In the genomic region with DNA sequence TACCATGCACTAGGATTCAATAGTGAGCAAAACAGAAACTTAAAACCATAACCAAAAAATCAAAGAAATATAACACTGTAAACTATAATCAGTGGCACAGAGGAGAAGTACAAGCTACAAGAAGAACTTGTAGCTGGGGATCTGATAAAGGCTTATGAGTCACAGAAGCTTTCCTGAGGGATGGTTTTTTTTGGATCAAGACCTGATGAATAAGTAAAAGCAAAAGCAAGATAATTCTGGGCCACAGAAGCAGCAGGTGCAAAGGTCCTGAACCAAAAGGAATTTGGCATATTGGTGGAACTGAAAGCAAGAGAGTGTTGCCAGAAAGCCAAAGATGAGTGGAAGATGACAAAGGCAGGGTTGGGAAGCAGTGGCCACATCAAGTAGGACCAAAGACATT, we compare ENCODE assay signal across 25 cellular contexts. TPM values are rescaled to one million over a fixed set of nuclear protein-coding genes. Genes with fewer than 3 reads are reported as not detected.
A peak's percentile ranks its signal among the peaks of the same experiment; 100 is the strongest.
DNase-seq lines count a peak whose midpoint lies in the region; ATAC-seq and TF ChIP-seq lines count a peak whose summit lies in the region.
"Had no signal": no experiment of that assay in that cellular context is flagged by ENCODE, and none has a peak within 500 bp of the region (broad histone marks: within the 10 kb centered on the region; RNA-seq: fewer than 3 reads in every experiment).

No MANE protein-coding gene starts in this region.

- intact Hi-C loops in CD4-positive, alpha-beta memory T cell (cut with micrococcal nuclease): no loop called here

- no peaks in the 10 kb centered on the region for H3K36me3 Mint-ChIP-seq in CD4-positive, alpha-beta memory T cell
- H3K36me3 Mint-ChIP-seq: activated naive CD8-positive, alpha-beta T cell; CD4-positive, CD25-positive, alpha-beta regulatory T cell had no signal

- TF ChIP-seq EP300 in SK-N-SH (IDR thresholded peaks at IDR 0.05; ENCODE audit: borderline replicate concordance in 1 of 2, low read depth in 1 of 2, low read length in 1 of 2): peak in 1 of 2 experiments; percentile 47; a peak in 1 of 4 replicates

- CTCF ChIA-PET in SK-N-SH (lab: Yijun Ruan, JAX): interaction anchor here (1.5 to 2.5 kb wide), 2 partner anchors 29 to 46 kb away, joined by 3 to 10 read pairs; no protein-coding TSS in a partner anchor
- CTCF ChIA-PET in CD4-positive, alpha-beta memory T cell (lab: Charles Lee; ENCODE audit: partially characterized antibody): no interaction called here

- H3K4me1 Mint-ChIP-seq in CD4-positive, alpha-beta memory T cell: no peaks in the 10 kb centered on the region
- H3K4me1 Mint-ChIP-seq: CD4-positive, CD25-positive, alpha-beta regulatory T cell; nephron had no signal

- H3K4me2 ChIP-seq in SK-N-SH (no peak overlapping the region), fibroblast of lung (ENCODE audit: extremely low read depth, insufficient read depth, low read length) (no peak overlapping the region)
- H3K4me2 ChIP-seq: hepatocyte had no signal

- no peaks in the 10 kb centered on the region for H3K9me2 ChIP-seq in SK-N-SH

- no peak for DNase-seq in SK-N-SH
- DNase-seq in adipocyte (ENCODE audit: low read depth): peak; percentile 21
- peak; percentile 74 to 95 for DNase-seq in fibroblast of lung (ENCODE audit: low read depth in 2 of 2)
- DNase-seq in CD4-positive, alpha-beta memory T cell: no peak
- DNase-seq in stimulated activated naive CD4-positive, alpha-beta T cell treated with Interleukin-2 at 50 U/mL for 16 hours (lab: John Stamatoyannopoulos, UW): no peak
- DNase-seq in SIG-M5 treated with dmso at 0.1 percent for 504 hours (lab: John Stamatoyannopoulos, UW; ENCODE audit: unreplicated experiment): no peak
- no peak for DNase-seq in UCSD-AML1 (lab: John Stamatoyannopoulos, UW; ENCODE audit: unreplicated experiment)
- DNase-seq: CD4-positive, CD25-positive, alpha-beta regulatory T cell; central memory CD4-positive, alpha-beta T cell; DMS79; GOT3; kidney; MV-4-11; NCI-H2081; NCI-H510A; stimulated activated CD4-positive, alpha-beta T cell treated with anti-CD3 and anti-CD28 coated beads, Interleukin-4, amount 100 ng/mL, for 4 hours had no signal

- TF ChIP-seq CTCF in SK-N-SH (IDR thresholded peaks at IDR 0.05) (no peak), fibroblast of lung (conservative IDR thresholded peaks at IDR 0.05 in 1 of 2, IDR thresholded peaks at IDR 0.05 in 1 of 2; ENCODE audit: low read depth in 1 of 2, low read length in 2 of 2) (no peak)

- no peaks in the 10 kb centered on the region for H3K9me3 Mint-ChIP-seq in CD4-positive, alpha-beta memory T cell
- H3K9me3 Mint-ChIP-seq: CD4-positive, CD25-positive, alpha-beta regulatory T cell; nephron; T-helper 2 cell treated with Interferon-gamma antibody and Interleukin-4, amounts not matched to agents 5 μg/mL and 100 μg/mL, for 36 hours had no signal

- H3K27ac ChIP-seq in SK-N-SH (ENCODE audit: low read depth in 2 of 2, low read length in 1 of 2): no peak overlapping the region
- no peak overlapping the region for H3K27ac ChIP-seq in fibroblast of lung (ENCODE audit: insufficient read depth, low read length)
- no peak overlapping the region for H3K27ac ChIP-seq in CD4-positive, alpha-beta memory T cell (ENCODE audit: low read depth, low read length)
- H3K27ac ChIP-seq: esophagus muscularis mucosa, hepatocyte, SJSA1, suprapubic skin had no signal

- no peak overlapping the region for H2AFZ ChIP-seq in SK-N-SH (ENCODE audit: low read depth)
- no peak overlapping the region for H2AFZ ChIP-seq in fibroblast of lung (ENCODE audit: low read length)
- H2AFZ ChIP-seq: hepatocyte had no signal

- no peaks in the 10 kb centered on the region for H3K9me3 ChIP-seq in SK-N-SH
- no peaks in the 10 kb centered on the region for H3K9me3 ChIP-seq in adipocyte (ENCODE audit: control insufficient read depth, low read length)
- H3K9me3 ChIP-seq in fibroblast of lung (ENCODE audit: control insufficient read depth, insufficient read depth, low read depth, low read length): no peaks in the 10 kb centered on the region
- H3K9me3 ChIP-seq in CD4-positive, alpha-beta memory T cell (ENCODE audit: control insufficient read depth in 1 of 2, low read length in 2 of 2): no peaks in the 10 kb centered on the region
- H3K9me3 ChIP-seq: esophagus muscularis mucosa, SJSA1, suprapubic skin had no signal

- TF ChIP-seq RAD21 in SK-N-SH (IDR thresholded peaks at IDR 0.05; ENCODE audit: low read length): no peak

- POLR2A ChIA-PET in SK-N-SH (lab: Yijun Ruan, JAX): no interaction called here
- POLR2A ChIA-PET in CD4-positive, alpha-beta memory T cell (lab: Charles Lee; ENCODE audit: partially characterized antibody): no interaction called here

- no peaks in the 10 kb centered on the region for H4K20me1 ChIP-seq in SK-N-SH (ENCODE audit: insufficient read depth)
- no peaks in the 10 kb centered on the region for H4K20me1 ChIP-seq in fibroblast of lung (ENCODE audit: control insufficient read depth, extremely low read depth, insufficient read depth, low read length)

- H3K27ac Mint-ChIP-seq in CD4-positive, alpha-beta memory T cell: no peak overlapping the region
- H3K27ac Mint-ChIP-seq: activated naive CD8-positive, alpha-beta T cell; CD4-positive, CD25-positive, alpha-beta regulatory T cell; nephron; T-helper 2 cell treated with Interferon-gamma antibody and Interleukin-4, amounts not matched to agents 5 μg/mL and 100 μg/mL, for 36 hours had no signal

- no peak overlapping the region for H3K9ac ChIP-seq in SK-N-SH
- no peak overlapping the region for H3K9ac ChIP-seq in adipocyte (ENCODE audit: low read length)
- no peak overlapping the region for H3K9ac ChIP-seq in fibroblast of lung (ENCODE audit: insufficient read depth, low read length)

- H3F3A ChIP-seq in SK-N-SH (replicated peaks; ENCODE audit: insufficient read depth): peaks cover 9% of the 10 kb centered on the region

- ATAC-seq in SK-N-SH treated with all-trans-retinoic acid at 6 μM for 48 hours: no peak; the same call in 2 of the 3 replicates
- ATAC-seq: HepG2 had no signal

- H3K36me3 ChIP-seq in SK-N-SH (replicated peaks in 1 of 2; ENCODE audit: control insufficient read depth in 1 of 2, insufficient read depth in 2 of 2, low read length in 1 of 2) (no peaks in the 10 kb centered on the region), adipocyte (ENCODE audit: control insufficient read depth, insufficient read depth, low read length, severe bottlenecking) (no peaks in the 10 kb centered on the region), fibroblast of lung (ENCODE audit: control insufficient read depth, insufficient read depth, low read length) (no peaks in the 10 kb centered on the region)
- no peaks in the 10 kb centered on the region for H3K36me3 ChIP-seq in CD4-positive, alpha-beta memory T cell (ENCODE audit: insufficient read depth, low read length)
- H3K36me3 ChIP-seq: esophagus muscularis mucosa, SJSA1, suprapubic skin had no signal

- no peaks in the 10 kb centered on the region for H3K4me1 ChIP-seq in SK-N-SH (ENCODE audit: control insufficient read depth in 1 of 2, insufficient read depth in 2 of 2, low read depth in 1 of 2, low read length in 1 of 2)
- peaks cover 13% of the 10 kb centered on the region for H3K4me1 ChIP-seq in adipocyte (ENCODE audit: control insufficient read depth, insufficient read depth, low read length)
- peaks cover 6% of the 10 kb centered on the region for H3K4me1 ChIP-seq in fibroblast of lung (ENCODE audit: control insufficient read depth, extremely low read depth, insufficient read depth, low read length)
- H3K4me1 ChIP-seq in CD4-positive, alpha-beta memory T cell (ENCODE audit: insufficient read depth, low read length): no peaks in the 10 kb centered on the region
- H3K4me1 ChIP-seq: esophagus muscularis mucosa, SJSA1, suprapubic skin had no signal

- H3K27me3 Mint-ChIP-seq in CD4-positive, alpha-beta memory T cell: peaks cover 14 to 16% of the 10 kb centered on the region in 2 donors

- H3K27me3 ChIP-seq in SK-N-SH (ENCODE audit: insufficient read depth) (peaks cover 6% of the 10 kb centered on the region; the same call in 1 of the 2 replicates), adipocyte (replicated peaks; ENCODE audit: control insufficient read depth, insufficient read depth, low read length) (no peaks in the 10 kb centered on the region), fibroblast of lung (ENCODE audit: control insufficient read depth, insufficient read depth, low read length) (no peaks in the 10 kb centered on the region)
- H3K27me3 ChIP-seq in CD4-positive, alpha-beta memory T cell (ENCODE audit: insufficient read depth, low read length): no peaks in the 10 kb centered on the region
- H3K27me3 ChIP-seq: SJSA1, suprapubic skin had no signal

- H3K79me2 ChIP-seq in SK-N-SH (ENCODE audit: insufficient read depth): no peaks in the 10 kb centered on the region
- no peaks in the 10 kb centered on the region for H3K79me2 ChIP-seq in fibroblast of lung (ENCODE audit: control insufficient read depth, insufficient read depth, low read length)
- H3K79me2 ChIP-seq: hepatocyte had no signal

- H3K4me3 ChIP-seq in SK-N-SH (ENCODE audit: low read depth in 2 of 2, low read length in 1 of 2): no peak overlapping the region
- H3K4me3 ChIP-seq in adipocyte (ENCODE audit: low read length): no peak overlapping the region
- no peak overlapping the region for H3K4me3 ChIP-seq in fibroblast of lung (replicated peaks in 1 of 4; ENCODE audit: control extremely low read depth in 1 of 4, insufficient read depth in 1 of 4, low read depth in 3 of 4, low read length in 4 of 4)
- H3K4me3 ChIP-seq in CD4-positive, alpha-beta memory T cell (ENCODE audit: low read length in 2 of 2): no peak overlapping the region
- H3K4me3 ChIP-seq: esophagus muscularis mucosa, hepatocyte, SJSA1, suprapubic skin had no signal

- H3K4me3 Mint-ChIP-seq in CD4-positive, alpha-beta memory T cell: no peak overlapping the region
- H3K4me3 Mint-ChIP-seq: activated naive CD8-positive, alpha-beta T cell; CD4-positive, CD25-positive, alpha-beta regulatory T cell; nephron; T-helper 2 cell treated with Interferon-gamma antibody and Interleukin-4, amounts not matched to agents 5 μg/mL and 100 μg/mL, for 36 hours had no signal

TF ChIP-seq in SK-N-SH, 30 proteins besides CTCF, POLR2A, EP300 and RAD21 (continues in another document):
- TF ChIP-seq MEF2A (IDR thresholded peaks at IDR 0.05; ENCODE audit: borderline replicate concordance, low read depth): no peak
- no peak; the same call in 1 of the 2 replicates for TF ChIP-seq RXRA (IDR thresholded peaks at IDR 0.05; ENCODE audit: borderline replicate concordance, low read depth)

TF ChIP-seq in SK-N-SH treated with all-trans-retinoic acid at 6 μM for 48 hours, 23 proteins besides CTCF, POLR2A, EP300 and RAD21 (continues in another document):
- no peak for TF ChIP-seq ZNF70 (CRISPR knock-in tag; IDR thresholded peaks at IDR 0.05)

RNA-seq across cellular contexts. Expression of a gene that starts 37.4 kb away (rescaled TPM):
- polyA plus RNA-seq in SK-N-SH (2012; rRNA removed): 20.1 and 27.7 TPM in 2 replicates
- 33.3 and 44.5 TPM in 2 replicates for polyA plus RNA-seq in SK-N-SH (2012; cell fraction: cytosol; rRNA removed)
- 11.5 and 16.6 TPM in 2 replicates for polyA plus RNA-seq in SK-N-SH (2012; cell fraction: nucleus; rRNA removed)
- 28.0 and 40.3 TPM in 2 replicates for total RNA-seq in fibroblast of lung
- 33.7 and 52.5 TPM in 2 replicates for polyA plus RNA-seq in fibroblast of lung
- 20.9 and 33.7 TPM in 2 replicates for polyA plus RNA-seq in fibroblast of lung (2012)
- polyA minus RNA-seq in fibroblast of lung (ENCODE audit: low replicate concordance): 1.6 and 8.0 TPM in 2 replicates
- 10 to 100 TPM; 40.8 to 45.7 TPM for total RNA-seq in CD4-positive, alpha-beta memory T cell
- 10 to 100 TPM; 14.6 to 22.7 TPM for polyA plus RNA-seq in CD4-positive, alpha-beta memory T cell

Comparison
In these comparisons a context has a peak if more than half of its experiments do, and no peak if none do; other contexts are left out.
1. DNase-seq: peak in adipocyte (single experiment) and fibroblast of lung (2 of 2); none in SK-N-SH (single experiment), CD4-positive, alpha-beta memory T cell (0 of 5), stimulated activated naive CD4-positive, alpha-beta T cell treated with Interleukin-2 at 50 U/mL for 16 hours (single experiment), SIG-M5 treated with dmso at 0.1 percent for 504 hours (single experiment) and UCSD-AML1 (single experiment).